In genomic region chr1:86812286-86812685, GRCh38 we compare ENCODE assay signal across 1 cellular context.
TF ChIP-seq lines count a peak whose summit lies in the region.

No MANE protein-coding gene starts in this region.

TF ChIP-seq in GM23338, 12 proteins besides CTCF, POLR2A, EP300 and RAD21 (continued from another document):
- TF ChIP-seq REST (IDR thresholded peaks at IDR 0.05; ENCODE audit: unreplicated experiment) (no peak), NANOG (IDR thresholded peaks at IDR 0.05; ENCODE audit: borderline replicate concordance) (no peak), ZNF114 (CRISPR knock-in tag; IDR thresholded peaks at IDR 0.05) (no peak), ZNF331 (CRISPR knock-in tag; IDR thresholded peaks at IDR 0.05; ENCODE audit: low read depth) (no peak), CREB1 (CRISPR knock-in tag; IDR thresholded peaks at IDR 0.05; ENCODE audit: low read depth) (no peak)
